Comparison of ENCODE assay signal across 8 cellular contexts in genomic region chr9:110257097-110257955, GRCh38. TPM values are rescaled to one million over a fixed set of nuclear protein-coding genes. Genes with fewer than 3 reads are reported as not detected.
DNase-seq lines count a peak whose midpoint lies in the region; ATAC-seq, FAIRE-seq and TF ChIP-seq lines count a peak whose summit lies in the region.

No MANE protein-coding gene starts in this region.

- peaks cover 38% of the 10 kb centered on the region for H3K4me1 ChIP-seq in CD4-positive, alpha-beta memory T cell (ENCODE audit: insufficient read depth, low read length)
- H3K4me1 ChIP-seq in K562 (replicated peaks in 1 of 2; ENCODE audit: control insufficient read depth in 2 of 2, insufficient read depth in 2 of 2, low read length in 2 of 2), result peaks cover 15 to 39% of the 10 kb centered on the region in 2 experiments

- H3K4me1 Mint-ChIP-seq in CD4-positive, alpha-beta memory T cell, result peaks cover 26 to 46% (median 36%) of the 10 kb centered on the region in 4 donors

- no peak for TF ChIP-seq CTCF in K562 (IDR thresholded peaks at IDR 0.05 in 2 of 3, conservative IDR thresholded peaks at IDR 0.05 in 1 of 3; ENCODE audit: insufficient read depth in 2 of 3, low read depth in 1 of 3, low read length in 3 of 3)

- intact Hi-C loops in CD4-positive, alpha-beta memory T cell (cut with micrococcal nuclease), result loop anchor here (5.0 to 10.0 kb wide), 2 partner anchors 103 to 1225 kb away; partner anchors contain the start of gene ECPAS
- intact Hi-C loops in K562 (cut with micrococcal nuclease), result loop anchor here (5.0 kb wide), 1 partner anchor 115 kb away; no protein-coding TSS in a partner anchor

- no peaks in the 10 kb centered on the region for H3K27me3 Mint-ChIP-seq in CD4-positive, alpha-beta memory T cell

- H3K4me3 ChIP-seq in CD4-positive, alpha-beta memory T cell (ENCODE audit: low read length in 2 of 2), result peak overlapping the region; percentile 64 to 90
- H3K4me3 ChIP-seq in K562, result peak overlapping the region; percentile 91

- H3K9me1 ChIP-seq in K562 (ENCODE audit: control insufficient read depth, insufficient read depth, low read length), result no peaks in the 10 kb centered on the region

- H3K4me2 ChIP-seq in K562 (ENCODE audit: insufficient read depth, low read length), result peak overlapping the region; percentile 94

- in situ Hi-C loops in K562 (cut with MboI), result no loop called here

- no peaks in the 10 kb centered on the region for H3K9me3 ChIP-seq in CD4-positive, alpha-beta memory T cell (ENCODE audit: control insufficient read depth in 1 of 2, low read length in 2 of 2)
- no peaks in the 10 kb centered on the region for H3K9me3 ChIP-seq in K562 (replicated peaks; ENCODE audit: control insufficient read depth, insufficient read depth, low read depth, low read length)

- H3K27me3 ChIP-seq in CD4-positive, alpha-beta memory T cell (ENCODE audit: insufficient read depth, low read length), result no peaks in the 10 kb centered on the region
- no peaks in the 10 kb centered on the region for H3K27me3 ChIP-seq in K562 (ENCODE audit: control insufficient read depth in 2 of 2, insufficient read depth in 2 of 2, low read length in 2 of 2)

- H3K36me3 Mint-ChIP-seq in CD4-positive, alpha-beta memory T cell, result peaks cover 0 to 11% of the 10 kb centered on the region in 2 donors

- H3K79me2 ChIP-seq in K562 (ENCODE audit: control insufficient read depth, insufficient read depth, low read length), result peaks cover 57% of the 10 kb centered on the region

- TSS peak; percentile 92 for BruUV-seq in K562 (replicated peaks; lab: Mats Ljungman, UMichigan)

- peak overlapping the region; percentile 98 for H2AFZ ChIP-seq in K562 (ENCODE audit: low read depth, low read length)

- H4K20me1 ChIP-seq in K562 (replicated peaks; ENCODE audit: control insufficient read depth, insufficient read depth, low read length), result peaks cover 30% of the 10 kb centered on the region

- H3K36me3 ChIP-seq in CD4-positive, alpha-beta memory T cell (ENCODE audit: insufficient read depth, low read length), result no peaks in the 10 kb centered on the region
- peaks cover 14% of the 10 kb centered on the region; the same call in 2 of the 3 replicates for H3K36me3 ChIP-seq in K562 (ENCODE audit: control insufficient read depth, insufficient read depth, low read length)

- H3K9ac ChIP-seq in K562 (ENCODE audit: insufficient read depth in 1 of 2, low read depth in 2 of 2, low read length in 2 of 2), result peak overlapping the region; percentile 93 to 97

- peak overlapping the region; percentile 69 for H3K27ac ChIP-seq in CD4-positive, alpha-beta memory T cell (ENCODE audit: low read depth, low read length)
- H3K27ac ChIP-seq in K562 (ENCODE audit: extremely low read depth, low read depth, low read length), result peak overlapping the region; percentile 97

- H3K4me3 Mint-ChIP-seq in CD4-positive, alpha-beta memory T cell, result peak overlapping the region; percentile 93 to 98 (median 96)

- no peak for TF ChIP-seq RAD21 in K562 (CRISPR knock-in tag; conservative IDR thresholded peaks at IDR 0.05 in 1 of 2, IDR thresholded peaks at IDR 0.05 in 1 of 2)

- no peak for TF ChIP-seq EP300 in K562 (IDR thresholded peaks at IDR 0.05; ENCODE audit: low read length)

- ATAC-seq in GM21367 (IDR thresholded peaks at IDR 0.05; ENCODE audit: unreplicated experiment) (peak; percentile 0), K562 (peak; percentile 23), HG03571 (IDR thresholded peaks at IDR 0.05; ENCODE audit: unreplicated experiment) (no peak)

- H3K9me3 Mint-ChIP-seq in CD4-positive, alpha-beta memory T cell, result no peaks in the 10 kb centered on the region

- H3K27ac Mint-ChIP-seq in CD4-positive, alpha-beta memory T cell, result peak overlapping the region; percentile 86 to 96 (median 91)

- no peak; the same call in 1 of the 2 replicates for TF ChIP-seq POLR2A in K562 (conservative IDR thresholded peaks at IDR 0.05)

- DNase-seq in CD4-positive, alpha-beta memory T cell, result no peak
- DNase-seq in NCI-H460 (ENCODE audit: extremely low read depth, low read depth), result peak; percentile 47
- DNase-seq in K562 (ENCODE audit: extremely low read depth in 1 of 4, low spot score in 3 of 4), result peak in 1 of 4 experiments; percentile 38
- DNase-seq in iris pigment epithelial cell (ENCODE audit: low read depth), result peak; percentile 38
- DNase-seq in stimulated activated CD4-positive, alpha-beta T cell treated with anti-CD3 and anti-CD28 coated beads, Interleukin-15, amount 100 ng/mL, for 24 hours, result peak; percentile 22
- no peak for DNase-seq in HCEC 1CT

- WGBS in K562 (ENCODE audit: insufficient coverage, low coverage, missing lambda C conversion rate), result 4% methylated on average over 15 of the region's 15 CpGs

- FAIRE-seq in K562 (lab: Jason Lieb, UNC), result no peak

- POLR2A ChIA-PET in CD4-positive, alpha-beta memory T cell (lab: Charles Lee; ENCODE audit: partially characterized antibody), result interaction anchor here (0.8 to 1.2 kb wide), 2 partner anchors 109 to 1639 kb away, joined by 3 to 4 read pairs; partner anchors contain the start of gene UGCG
- POLR2A ChIA-PET in K562 (lab: Yijun Ruan, JAX), result interaction anchor here (0.5 to 6.3 kb wide), 18 partner anchors 10 to 1347 kb away, joined by 3 to 94 read pairs (median 4); partner anchors contain the start of gene ECPAS

- CTCF ChIA-PET in CD4-positive, alpha-beta memory T cell (lab: Charles Lee; ENCODE audit: partially characterized antibody), result interaction anchor here (0.7 to 1.7 kb wide), 5 partner anchors 9 to 43 kb away, joined by 3 to 4 read pairs (median 3); no protein-coding TSS in a partner anchor
- CTCF ChIA-PET in K562 (lab: Yijun Ruan, JAX; ENCODE audit: low intra/inter-chr PET ratio), result no interaction called here

TF ChIP-seq in K562, 482 proteins besides CTCF, POLR2A, EP300 and RAD21 (continues in another document):
- no peak for TF ChIP-seq U2AF2 (optimal IDR thresholded peaks at IDR 0.05; ENCODE audit: low read depth, low read length)
- TF ChIP-seq GTF2E2 (tag; IDR thresholded peaks at IDR 0.05), result peak; percentile 61
- TF ChIP-seq, protein P1, sequence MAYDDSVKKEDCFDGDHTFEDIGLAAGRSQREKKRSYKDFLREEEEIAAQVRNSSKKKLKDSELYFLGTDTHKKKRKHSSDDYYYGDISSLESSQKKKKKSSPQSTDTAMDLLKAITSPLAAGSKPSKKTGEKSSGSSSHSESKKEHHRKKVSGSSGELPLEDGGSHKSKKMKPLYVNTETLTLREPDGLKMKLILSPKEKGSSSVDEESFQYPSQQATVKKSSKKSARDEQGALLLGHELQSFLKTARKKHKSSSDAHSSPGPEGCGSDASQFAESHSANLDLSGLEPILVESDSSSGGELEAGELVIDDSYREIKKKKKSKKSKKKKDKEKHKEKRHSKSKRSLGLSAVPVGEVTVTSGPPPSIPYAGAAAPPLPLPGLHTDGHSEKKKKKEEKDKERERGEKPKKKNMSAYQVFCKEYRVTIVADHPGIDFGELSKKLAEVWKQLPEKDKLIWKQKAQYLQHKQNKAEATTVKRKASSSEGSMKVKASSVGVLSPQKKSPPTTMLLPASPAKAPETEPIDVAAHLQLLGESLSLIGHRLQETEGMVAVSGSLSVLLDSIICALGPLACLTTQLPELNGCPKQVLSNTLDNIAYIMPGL (CRISPR knock-in tag; IDR thresholded peaks at IDR 0.05), result no peak
- no peak for TF ChIP-seq ZKSCAN3 (CRISPR knock-in tag; IDR thresholded peaks at IDR 0.05)
- no peak for TF ChIP-seq ARID2 (IDR thresholded peaks at IDR 0.05)

RNA-seq across cellular contexts. Expression of gene TXN, which starts 1.0 kb away (rescaled TPM):
- total RNA-seq in CD4-positive, alpha-beta memory T cell, result 10 to 100 TPM; 45.6 to 47.9 TPM
- polyA plus RNA-seq in CD4-positive, alpha-beta memory T cell, result 100 to 1,000 TPM; 196 to 267 TPM
- 1,180 and 1,237 TPM in 2 replicates for total RNA-seq in NCI-H460 (2014; rRNA removed; shearing (Covaris generic))
- polyA plus RNA-seq in NCI-H460 (2014; cell fraction: nucleus; rRNA removed), result 633 and 702 TPM in 2 replicates
- 19.1 and 42.6 TPM in 2 replicates for total RNA-seq in K562 (2011; cell fraction: chromatin; rRNA removed; ENCODE audit: low replicate concordance)
- 29.2 and 32.8 TPM in 2 replicates for total RNA-seq in K562 (2011; cell fraction: nucleolus; rRNA removed)
- 49.5 and 76.2 TPM in 2 replicates for total RNA-seq in K562 (2011; cell fraction: nucleoplasm; rRNA removed)
- total RNA-seq in K562 (2014; rRNA removed), result 219 and 272 TPM in 2 replicates
- 428 and 441 TPM in 2 replicates for total RNA-seq in K562 (2014; rRNA removed; fragmentation: Illumina TruSeq; extraction: Trizol)
- total RNA-seq in K562 (2015; rRNA removed; fragmentation: Illumina TruSeq; extraction: Trizol), result 349 and 384 TPM in 2 replicates
- total RNA-seq in K562 (2021), result 339 and 403 TPM in 2 replicates
- 590 and 771 TPM in 2 replicates for polyA plus RNA-seq in K562 (2011; rRNA removed)
- polyA plus RNA-seq in K562 (2011; cell fraction: cytosol; rRNA removed), result 284 and 512 TPM in 2 replicates
- 120 and 197 TPM in 2 replicates for polyA plus RNA-seq in K562 (2011; cell fraction: nucleus; rRNA removed)
- 289 and 521 TPM in 2 replicates for polyA plus RNA-seq in K562 (2012)
- 446 and 528 TPM in 2 replicates for polyA plus RNA-seq in K562 (2014; fragmentation: Illumina TruSeq; extraction: Trizol)
- polyA plus RNA-seq in K562 (2014; fragmentation: Nextera tagmentation; extraction: Ambion mirVana), result 1,000 to 10,000 TPM; 1,469 to 1,596 TPM
- polyA plus RNA-seq in K562 (2014; rRNA removed), result 514 and 530 TPM in 2 replicates
- 190 and 220 TPM in 2 replicates for polyA minus RNA-seq in K562 (2011; rRNA and poly(A)+ RNA removed)
- polyA minus RNA-seq in K562 (2011; cell fraction: cytosol; rRNA and poly(A)+ RNA removed), result 59.8 and 72.2 TPM in 2 replicates
- 17.1 and 37.3 TPM in 2 replicates for polyA minus RNA-seq in K562 (2011; cell fraction: nucleus; rRNA and poly(A)+ RNA removed)

RNA-seq across cellular contexts. Expression of gene C9orf152, which starts 49.4 kb away (rescaled TPM):
- total RNA-seq in CD4-positive, alpha-beta memory T cell, result not detected
- not detected for polyA plus RNA-seq in CD4-positive, alpha-beta memory T cell
- not detected in 2 replicates for total RNA-seq in NCI-H460 (2014; rRNA removed; shearing (Covaris generic))
- not detected in 2 replicates for polyA plus RNA-seq in NCI-H460 (2014; cell fraction: nucleus; rRNA removed)
- total RNA-seq in K562 (2011; cell fraction: chromatin; rRNA removed; ENCODE audit: low replicate concordance), result not detected in 2 replicates
- total RNA-seq in K562 (2011; cell fraction: nucleolus; rRNA removed), result not detected in 2 replicates
- total RNA-seq in K562 (2011; cell fraction: nucleoplasm; rRNA removed), result not detected in 2 replicates
- total RNA-seq in K562 (2014; rRNA removed) (not detected in 2 replicates), K562 (2014; rRNA removed; fragmentation: Illumina TruSeq; extraction: Trizol) (not detected in 2 replicates), K562 (2015; rRNA removed; fragmentation: Illumina TruSeq; extraction: Trizol) (not detected in 2 replicates), K562 (2021) (not detected in 2 replicates)
- polyA plus RNA-seq in K562 (2011; rRNA removed) (not detected in 2 replicates), K562 (2014; fragmentation: Illumina TruSeq; extraction: Trizol) (not detected in 2 replicates), K562 (2014; fragmentation: Nextera tagmentation; extraction: Ambion mirVana) (not detected), K562 (2014; rRNA removed) (not detected in 2 replicates)
- polyA plus RNA-seq in K562 (2011; cell fraction: cytosol; rRNA removed), result not detected in 2 replicates
- polyA plus RNA-seq in K562 (2011; cell fraction: nucleus; rRNA removed), result not detected in 2 replicates
- polyA plus RNA-seq in K562 (2012), result not detected in 2 replicates
- not detected in 2 replicates for polyA minus RNA-seq in K562 (2011; rRNA and poly(A)+ RNA removed)
- not detected in 2 replicates for polyA minus RNA-seq in K562 (2011; cell fraction: cytosol; rRNA and poly(A)+ RNA removed)
- polyA minus RNA-seq in K562 (2011; cell fraction: nucleus; rRNA and poly(A)+ RNA removed), result not detected in 2 replicates

Comparison
In these comparisons a context has a peak if more than half of its experiments do, and no peak if none do; other contexts are left out.
1. DNase-seq: peak in NCI-H460 (single experiment), iris pigment epithelial cell (single experiment) and stimulated activated CD4-positive, alpha-beta T cell treated with anti-CD3 and anti-CD28 coated beads, Interleukin-15, amount 100 ng/mL, for 24 hours (single experiment); none in CD4-positive, alpha-beta memory T cell (0 of 5) and HCEC 1CT (single experiment).